In genomic region chr2:215779912-215780311, GRCh38 we compare ENCODE assay signal across 1 cellular context.
TF ChIP-seq lines count a peak whose summit lies in the region.

No MANE protein-coding gene starts in this region.

TF ChIP-seq in IMR-90, 13 proteins besides CTCF, POLR2A, EP300 and RAD21 (continued from another document):
- TF ChIP-seq MXI1 (IDR thresholded peaks at IDR 0.05; ENCODE audit: borderline replicate concordance, low read depth, low read length) (no peak), CEBPB (IDR thresholded peaks at IDR 0.05; ENCODE audit: low read depth, low read length) (no peak)
